Comparison of ENCODE assay signal across 1 cellular context in genomic region chr14:61145258-61145902, GRCh38.
A peak's percentile ranks its signal among the peaks of the same experiment; 100 is the strongest.
TF ChIP-seq lines count a peak whose summit lies in the region.

No MANE protein-coding gene starts in this region.

TF ChIP-seq in SK-N-SH, 30 proteins besides CTCF, POLR2A, EP300 and RAD21 (continued from another document):
- 0 out of 2 replicates have a peak, but pooled peaks have one; percentile 14 for TF ChIP-seq GATA2 (CRISPR knock-in tag; IDR thresholded peaks at IDR 0.05)
- TF ChIP-seq ZBTB33 (IDR thresholded peaks at IDR 0.05; ENCODE audit: borderline replicate concordance, low read depth), result 0 out of 2 replicates have a peak, but pooled peaks have one; percentile 25
- TF ChIP-seq ELF1 (IDR thresholded peaks at IDR 0.05), result no peak
- TF ChIP-seq FOXM1 (IDR thresholded peaks at IDR 0.05; ENCODE audit: low read depth), result peak; percentile 88
- peak; percentile 97 for TF ChIP-seq TCF12 (IDR thresholded peaks at IDR 0.05)
- TF ChIP-seq FOXJ3 (CRISPR knock-in tag; IDR thresholded peaks at IDR 0.05), result no peak
- peak; percentile 80 for TF ChIP-seq FOSL2 (IDR thresholded peaks at IDR 0.05; ENCODE audit: borderline replicate concordance, low read depth)
- TF ChIP-seq, protein P1, sequence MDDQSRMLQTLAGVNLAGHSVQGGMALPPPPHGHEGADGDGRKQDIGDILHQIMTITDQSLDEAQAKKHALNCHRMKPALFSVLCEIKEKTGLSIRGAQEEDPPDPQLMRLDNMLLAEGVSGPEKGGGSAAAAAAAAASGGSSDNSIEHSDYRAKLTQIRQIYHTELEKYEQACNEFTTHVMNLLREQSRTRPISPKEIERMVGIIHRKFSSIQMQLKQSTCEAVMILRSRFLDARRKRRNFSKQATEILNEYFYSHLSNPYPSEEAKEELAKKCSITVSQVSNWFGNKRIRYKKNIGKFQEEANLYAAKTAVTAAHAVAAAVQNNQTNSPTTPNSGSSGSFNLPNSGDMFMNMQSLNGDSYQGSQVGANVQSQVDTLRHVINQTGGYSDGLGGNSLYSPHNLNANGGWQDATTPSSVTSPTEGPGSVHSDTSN (IDR thresholded peaks at IDR 0.05), result peak; percentile 87
- peak; percentile 88 for TF ChIP-seq JUND (IDR thresholded peaks at IDR 0.05)
- 0 out of 2 replicates have a peak, but pooled peaks have one; percentile 9 for TF ChIP-seq SMC3 (IDR thresholded peaks at IDR 0.05; ENCODE audit: low read depth, low read length)
- TF ChIP-seq NFIC (IDR thresholded peaks at IDR 0.05; ENCODE audit: borderline replicate concordance), result peak; percentile 71
- peak; percentile 54; the same call in 1 of the 2 replicates for TF ChIP-seq YY1 (IDR thresholded peaks at IDR 0.05; ENCODE audit: low read depth)
- no peak for TF ChIP-seq RCOR1 (IDR thresholded peaks at IDR 0.05; ENCODE audit: low read length)
- peak; percentile 67; the same call in 1 of the 2 replicates for TF ChIP-seq MEF2A (IDR thresholded peaks at IDR 0.05; ENCODE audit: borderline replicate concordance, low read depth)
- peak; percentile 82; the same call in 1 of the 2 replicates for TF ChIP-seq POLR2AphosphoS5 (IDR thresholded peaks at IDR 0.05; ENCODE audit: low read depth, low read length)
- TF ChIP-seq NRF1 (IDR thresholded peaks at IDR 0.05; ENCODE audit: low read depth, low read length), result no peak
- TF ChIP-seq RXRA (IDR thresholded peaks at IDR 0.05; ENCODE audit: borderline replicate concordance, low read depth), result peak; percentile 84
- no peak for TF ChIP-seq EZH2phosphoT487 (IDR thresholded peaks at IDR 0.05; ENCODE audit: borderline replicate concordance, low read depth)
- TF ChIP-seq, protein P2, sequence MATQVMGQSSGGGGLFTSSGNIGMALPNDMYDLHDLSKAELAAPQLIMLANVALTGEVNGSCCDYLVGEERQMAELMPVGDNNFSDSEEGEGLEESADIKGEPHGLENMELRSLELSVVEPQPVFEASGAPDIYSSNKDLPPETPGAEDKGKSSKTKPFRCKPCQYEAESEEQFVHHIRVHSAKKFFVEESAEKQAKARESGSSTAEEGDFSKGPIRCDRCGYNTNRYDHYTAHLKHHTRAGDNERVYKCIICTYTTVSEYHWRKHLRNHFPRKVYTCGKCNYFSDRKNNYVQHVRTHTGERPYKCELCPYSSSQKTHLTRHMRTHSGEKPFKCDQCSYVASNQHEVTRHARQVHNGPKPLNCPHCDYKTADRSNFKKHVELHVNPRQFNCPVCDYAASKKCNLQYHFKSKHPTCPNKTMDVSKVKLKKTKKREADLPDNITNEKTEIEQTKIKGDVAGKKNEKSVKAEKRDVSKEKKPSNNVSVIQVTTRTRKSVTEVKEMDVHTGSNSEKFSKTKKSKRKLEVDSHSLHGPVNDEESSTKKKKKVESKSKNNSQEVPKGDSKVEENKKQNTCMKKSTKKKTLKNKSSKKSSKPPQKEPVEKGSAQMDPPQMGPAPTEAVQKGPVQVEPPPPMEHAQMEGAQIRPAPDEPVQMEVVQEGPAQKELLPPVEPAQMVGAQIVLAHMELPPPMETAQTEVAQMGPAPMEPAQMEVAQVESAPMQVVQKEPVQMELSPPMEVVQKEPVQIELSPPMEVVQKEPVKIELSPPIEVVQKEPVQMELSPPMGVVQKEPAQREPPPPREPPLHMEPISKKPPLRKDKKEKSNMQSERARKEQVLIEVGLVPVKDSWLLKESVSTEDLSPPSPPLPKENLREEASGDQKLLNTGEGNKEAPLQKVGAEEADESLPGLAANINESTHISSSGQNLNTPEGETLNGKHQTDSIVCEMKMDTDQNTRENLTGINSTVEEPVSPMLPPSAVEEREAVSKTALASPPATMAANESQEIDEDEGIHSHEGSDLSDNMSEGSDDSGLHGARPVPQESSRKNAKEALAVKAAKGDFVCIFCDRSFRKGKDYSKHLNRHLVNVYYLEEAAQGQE (IDR thresholded peaks at IDR 0.05; ENCODE audit: low read depth, low read length), result no peak
